ENCODE assay signal across 19 cellular contexts in the genomic region with DNA sequence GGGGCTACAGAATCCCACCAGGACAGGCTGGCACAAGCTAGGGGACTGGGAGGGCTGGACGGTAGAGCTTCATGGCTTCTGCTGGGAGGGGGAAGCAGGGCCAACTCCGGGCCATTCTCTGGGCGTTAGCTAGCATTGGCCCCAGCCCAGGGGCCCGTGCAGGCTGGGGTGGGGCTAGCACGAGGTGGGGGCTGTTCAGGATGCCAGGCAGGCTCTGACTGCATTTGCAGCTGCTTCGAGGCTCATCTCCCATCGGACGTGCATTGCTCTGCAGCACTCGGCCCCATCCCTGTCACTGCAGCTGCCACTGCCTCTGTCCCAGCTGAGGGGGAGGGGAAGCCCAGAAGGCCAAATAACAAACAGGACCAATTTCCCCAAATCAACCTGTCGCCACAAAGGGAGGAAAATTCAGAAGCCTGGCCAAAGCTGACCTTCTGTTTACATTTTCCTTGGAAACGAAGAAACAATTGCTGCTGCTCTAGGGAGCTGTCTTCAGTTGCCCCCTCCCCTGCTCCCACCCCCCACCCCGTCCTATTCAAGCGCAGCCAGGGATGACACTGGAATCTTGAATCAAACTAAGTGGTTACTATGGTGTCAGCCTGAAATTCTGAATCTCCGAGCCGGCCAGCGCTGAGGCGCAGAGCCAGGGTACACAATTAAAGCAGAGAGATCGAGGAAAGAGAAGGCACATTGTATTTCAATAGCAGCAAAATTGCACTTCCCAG.
DNase-seq lines count a peak whose midpoint lies in the region; ATAC-seq, FAIRE-seq and TF ChIP-seq lines count a peak whose summit lies in the region.
"Had no signal": no experiment of that assay in that cellular context is flagged by ENCODE, and none has a peak within 500 bp of the region (broad histone marks: within the 10 kb centered on the region; RNA-seq: fewer than 3 reads in every experiment).

No MANE protein-coding gene starts in this region.

- H3K4me1 Mint-ChIP-seq in CD14-positive monocyte (no peaks in the 10 kb centered on the region), neural progenitor cell (peaks cover 87% of the 10 kb centered on the region), T-cell (no peaks in the 10 kb centered on the region)
- H3K4me1 Mint-ChIP-seq: immature natural killer cell; stimulated activated effector memory CD8-positive, alpha-beta T cell treated with anti-CD3 and anti-CD28 coated beads, Interleukin-12 subunit alpha, Interleukin-12 subunit beta, amount 100 ng/mL, for 72 hours had no signal

- H3K27me3 ChIP-seq in IMR-90 (ENCODE audit: control insufficient read depth, insufficient read depth, low read length) (peaks cover 38% of the 10 kb centered on the region), H1 (replicated peaks in 1 of 4; ENCODE audit: control insufficient read depth in 3 of 4, extremely low read depth in 1 of 4, insufficient read depth in 3 of 4, low read length in 3 of 4) (no peaks in the 10 kb centered on the region), neural progenitor cell (no peaks in the 10 kb centered on the region), pancreas (peaks cover 0 to 4% (median 0%) of the 10 kb centered on the region in 4 donors), psoas muscle (ENCODE audit: insufficient read depth in 3 of 3, low read length in 2 of 3) (peaks cover 0 to 70% (median 2%) of the 10 kb centered on the region in 3 donors)
- H3K27me3 ChIP-seq: ovary had no signal

- TF ChIP-seq POLR2A in IMR-90 (IDR thresholded peaks at IDR 0.05; ENCODE audit: low read depth, low read length), result no peak
- no peak for TF ChIP-seq POLR2A in H1 (IDR thresholded peaks at IDR 0.05; ENCODE audit: control extremely low read depth in 1 of 2, low read depth in 2 of 2, low read length in 2 of 2)

- H3K14ac ChIP-seq in IMR-90 (replicated peaks; ENCODE audit: low read depth, low read length), result no peak overlapping the region
- H3K14ac ChIP-seq in H1 (ENCODE audit: insufficient read length), result no peak overlapping the region

- H2BK5ac ChIP-seq in IMR-90 (ENCODE audit: low read depth, low read length, poor library complexity, severe bottlenecking) (no peak overlapping the region), H1 (ENCODE audit: low read depth, low read length) (no peak overlapping the region)

- H3K4me3 ChIP-seq in IMR-90 (ENCODE audit: insufficient read depth, low read depth, low read length) (no peak overlapping the region), H1 (ENCODE audit: extremely low read depth in 1 of 4, insufficient read depth in 2 of 4, low read depth in 3 of 4, low read length in 4 of 4) (no peak overlapping the region), neural progenitor cell (no peak overlapping the region), pancreas (no peak overlapping the region), psoas muscle (no peak overlapping the region)
- H3K4me3 ChIP-seq: gastroesophageal sphincter, MG63, ovary, tibial artery had no signal

- H3K9me3 ChIP-seq in IMR-90 (ENCODE audit: control insufficient read depth, insufficient read depth, low read length) (no peaks in the 10 kb centered on the region), H1 (ENCODE audit: insufficient read depth in 2 of 2, low read depth in 1 of 2, low read length in 1 of 2) (no peaks in the 10 kb centered on the region), neural progenitor cell (ENCODE audit: low read depth) (no peaks in the 10 kb centered on the region), pancreas (no peaks in the 10 kb centered on the region), psoas muscle (no peaks in the 10 kb centered on the region)
- H3K9me3 ChIP-seq: gastroesophageal sphincter, MG63, ovary, tibial artery had no signal

- H4K5ac ChIP-seq in IMR-90 (ENCODE audit: low read depth, low read length) (no peak overlapping the region), H1 (ENCODE audit: insufficient read length, low read depth, low read length) (no peak overlapping the region)

- H3K27ac ChIP-seq in IMR-90 (ENCODE audit: insufficient read depth, low read length), result no peak overlapping the region
- H3K27ac ChIP-seq in H1 (ENCODE audit: low read depth, low read length), result no peak overlapping the region
- peak overlapping the region; percentile 53 for H3K27ac ChIP-seq in neural progenitor cell
- H3K27ac ChIP-seq in pancreas, result no peak overlapping the region
- no peak overlapping the region for H3K27ac ChIP-seq in psoas muscle
- H3K27ac ChIP-seq: gastroesophageal sphincter, ovary, tibial artery had no signal

- FAIRE-seq in H1 (lab: Jason Lieb, UNC), result no peak
- no peak for FAIRE-seq in pancreas (lab: Jason Lieb, UNC)
- FAIRE-seq: HepG2 had no signal

- H3K23me2 ChIP-seq in H1 (ENCODE audit: low read depth, low read length), result no peaks in the 10 kb centered on the region; the same call in 1 of the 2 replicates

- BruUV-seq in IMR-90 (replicated peaks; lab: Mats Ljungman, UMichigan), result no TSS peak

- H4K8ac ChIP-seq in IMR-90 (ENCODE audit: low read depth in 2 of 2, low read length in 2 of 2), result no peak overlapping the region
- H4K8ac ChIP-seq in H1 (ENCODE audit: extremely low read depth, insufficient read depth, low read length), result no peak overlapping the region; the same call in 1 of the 2 replicates

- POLR2A ChIA-PET in IMR-90 (lab: Charles Lee; ENCODE audit: unreplicated experiment), result no interaction called here
- POLR2A ChIA-PET in H1 (lab: Charles Lee; ENCODE audit: partially characterized antibody), result interaction anchor here (1.1 kb wide), 1 partner anchor 11 kb away, joined by 4 read pairs; no protein-coding TSS in a partner anchor
- POLR2A ChIA-PET in T-cell (lab: Charles Lee), result no interaction called here

- no peak overlapping the region for H2AK9ac ChIP-seq in IMR-90 (replicated peaks; ENCODE audit: low read depth, low read length, poor library complexity)

- H3K36me3 ChIP-seq in IMR-90 (ENCODE audit: control insufficient read depth, insufficient read depth, low read length) (no peaks in the 10 kb centered on the region), H1 (ENCODE audit: control insufficient read depth in 2 of 4, insufficient read depth in 4 of 4, low read length in 3 of 4) (no peaks in the 10 kb centered on the region), neural progenitor cell (no peaks in the 10 kb centered on the region), pancreas (no peaks in the 10 kb centered on the region), psoas muscle (ENCODE audit: insufficient read depth in 1 of 2, low read depth in 1 of 2) (no peaks in the 10 kb centered on the region)
- H3K36me3 ChIP-seq: gastroesophageal sphincter, MG63, ovary, tibial artery had no signal

- H3K4me3 Mint-ChIP-seq in CD14-positive monocyte (no peak overlapping the region), neural progenitor cell (peak overlapping the region; percentile 80), T-cell (no peak overlapping the region)
- H3K4me3 Mint-ChIP-seq: immature natural killer cell; stimulated activated effector memory CD8-positive, alpha-beta T cell treated with anti-CD3 and anti-CD28 coated beads, Interleukin-12 subunit alpha, Interleukin-12 subunit beta, amount 100 ng/mL, for 72 hours; T-helper 1 cell treated with Interleukin-12 subunit alpha and Interleukin-12 subunit beta and Interleukin-4 antibody, amounts not matched to agents 30 μg/mL and 1 μg/mL, for 36 hours had no signal

- peaks cover 44 to 63% (median 45%) of the 10 kb centered on the region in 3 donors for H3K27me3 Mint-ChIP-seq in CD14-positive monocyte (ENCODE audit: low read depth in 3 of 3)
- H3K27me3 Mint-ChIP-seq in neural progenitor cell (ENCODE audit: insufficient read depth, low read depth), result peaks cover 8% of the 10 kb centered on the region
- H3K27me3 Mint-ChIP-seq in T-cell, result peaks cover 42 to 60% of the 10 kb centered on the region in 2 donors

- no peaks in the 10 kb centered on the region for H4K20me1 ChIP-seq in IMR-90 (ENCODE audit: insufficient read depth, low read length)
- no peaks in the 10 kb centered on the region for H4K20me1 ChIP-seq in H1 (replicated peaks in 1 of 2; ENCODE audit: control insufficient read depth in 1 of 2, insufficient read depth in 2 of 2, low read length in 2 of 2)
- no peaks in the 10 kb centered on the region for H4K20me1 ChIP-seq in neural progenitor cell (ENCODE audit: low read depth)

- 10% methylated on average over 2 of the region's 18 CpGs; no CpG with 5 or more reads in 1 of the 2 experiments for WGBS in IMR-90 (ENCODE audit: extremely low coverage in 2 of 2, insufficient read length in 1 of 2), 2 experiments
- WGBS in H1 (ENCODE audit: extremely low coverage in 1 of 2, insufficient coverage in 1 of 2, insufficient read length in 1 of 2, insufficient replicate concordance in 2 of 2, low coverage in 1 of 2, low lambda C conversion rate in 2 of 2, missing lambda C conversion rate in 1 of 2), 2 experiments, result 76% methylated on average over 14 of the region's 18 CpGs; no CpG with 5 or more reads in 1 of the 2 experiments
- WGBS in pancreas, 2 donors, result 19 to 21% methylated on average over 18 of the region's 18 CpGs
- WGBS in psoas muscle, 3 donors, result 10 to 15% (median 14%) methylated on average over 16 to 18 of the region's 18 CpGs

- DNase-seq in CD14-positive monocyte (ENCODE audit: low spot score) (peak; percentile 13), IMR-90 (no peak), H1 (ENCODE audit: low read depth in 1 of 2, low spot score in 2 of 2) (peak in 1 of 2 experiments; percentile 47), neural progenitor cell (ENCODE audit: low spot score) (peak; percentile 48), pancreas (no peak), AML-193 (lab: John Stamatoyannopoulos, UW) (no peak), T-cell (no peak), psoas muscle (no peak)
- DNase-seq: activated gamma-delta T cell, immature natural killer cell, mesenchymal stem cell, MG63, NCI-H2107 had no signal

- CTCF ChIA-PET in IMR-90 (lab: Yijun Ruan, JAX), result no interaction called here
- CTCF ChIA-PET in H1 (lab: Charles Lee; ENCODE audit: partially characterized antibody), result interaction anchor here (0.9 to 2.0 kb wide), 12 partner anchors 11 to 121 kb away, joined by 3 to 10 read pairs (median 4); no protein-coding TSS in a partner anchor
- CTCF ChIA-PET in T-cell (lab: Charles Lee), result no interaction called here

- no peaks in the 10 kb centered on the region for H3K79me1 ChIP-seq in IMR-90 (ENCODE audit: low read depth in 1 of 2, low read length in 2 of 2)
- no peaks in the 10 kb centered on the region for H3K79me1 ChIP-seq in H1 (ENCODE audit: low read depth, low read length)

- ATAC-seq in IMR-90 (ENCODE audit: low read depth), result no peak
- no peak for ATAC-seq in pancreas
- no peak for ATAC-seq in T-cell (replicated peaks in 1 of 4)
- ATAC-seq in psoas muscle, result no peak
- ATAC-seq: gastroesophageal sphincter; HepG2; stimulated activated effector memory CD8-positive, alpha-beta T cell treated with anti-CD3 and anti-CD28 coated beads, Interleukin-12 subunit alpha, Interleukin-12 subunit beta, amount 100 ng/mL, for 72 hours had no signal

- no peak overlapping the region for H3K23ac ChIP-seq in IMR-90 (ENCODE audit: low read depth, low read length)
- no peak overlapping the region for H3K23ac ChIP-seq in H1 (ENCODE audit: insufficient read length)

- H3K79me2 ChIP-seq in H1 (ENCODE audit: control insufficient read depth in 1 of 2, insufficient read depth in 2 of 2, low read length in 2 of 2) (no peaks in the 10 kb centered on the region), neural progenitor cell (ENCODE audit: low read depth) (no peaks in the 10 kb centered on the region)

- peaks cover 25% of the 10 kb centered on the region for H3F3A ChIP-seq in neural progenitor cell (ENCODE audit: low read depth)

- in situ Hi-C loops in IMR-90 (cut with MboI; ENCODE audit: low sequenced_read_pairs), result no loop called here

- TF ChIP-seq CTCF in CD14-positive monocyte (IDR thresholded peaks at IDR 0.05), result no peak
- no peak for TF ChIP-seq CTCF in IMR-90 (conservative IDR thresholded peaks at IDR 0.05; ENCODE audit: low read depth, low read length)
- no peak for TF ChIP-seq CTCF in H1 (IDR thresholded peaks at IDR 0.05; ENCODE audit: control extremely low read depth in 1 of 3, insufficient read depth in 1 of 3, low read depth in 1 of 3, low read length in 3 of 3)
- TF ChIP-seq CTCF in neural progenitor cell (IDR thresholded peaks at IDR 0.05), result no peak
- TF ChIP-seq CTCF in pancreas (IDR thresholded peaks at IDR 0.05), result no peak
- TF ChIP-seq CTCF in psoas muscle (IDR thresholded peaks at IDR 0.05), result no peak

- peaks cover 0 to 3% (median 0%) of the 10 kb centered on the region in 7 donors for H3K9me3 Mint-ChIP-seq in CD14-positive monocyte
- H3K9me3 Mint-ChIP-seq in neural progenitor cell, result no peaks in the 10 kb centered on the region
- H3K9me3 Mint-ChIP-seq in T-cell, result no peaks in the 10 kb centered on the region
- H3K9me3 Mint-ChIP-seq: immature natural killer cell; stimulated activated effector memory CD8-positive, alpha-beta T cell treated with anti-CD3 and anti-CD28 coated beads, Interleukin-12 subunit alpha, Interleukin-12 subunit beta, amount 100 ng/mL, for 72 hours; T-helper 1 cell treated with Interleukin-12 subunit alpha and Interleukin-12 subunit beta and Interleukin-4 antibody, amounts not matched to agents 30 μg/mL and 1 μg/mL, for 36 hours had no signal

- no peaks in the 10 kb centered on the region for H3K4me1 ChIP-seq in IMR-90 (ENCODE audit: control insufficient read depth, insufficient read depth, low read length)
- peaks cover 4 to 32% (median 17%) of the 10 kb centered on the region in 4 experiments for H3K4me1 ChIP-seq in H1 (replicated peaks in 1 of 4; ENCODE audit: control insufficient read depth in 3 of 4, insufficient read depth in 4 of 4, low read length in 3 of 4)
- peaks cover 46% of the 10 kb centered on the region for H3K4me1 ChIP-seq in neural progenitor cell
- H3K4me1 ChIP-seq in pancreas, result no peaks in the 10 kb centered on the region
- H3K4me1 ChIP-seq in psoas muscle, result no peaks in the 10 kb centered on the region
- H3K4me1 ChIP-seq: tibial artery had no signal

- no peaks in the 10 kb centered on the region for H3K36me3 Mint-ChIP-seq in CD14-positive monocyte
- H3K36me3 Mint-ChIP-seq in neural progenitor cell, result no peaks in the 10 kb centered on the region
- no peaks in the 10 kb centered on the region for H3K36me3 Mint-ChIP-seq in T-cell
- H3K36me3 Mint-ChIP-seq: immature natural killer cell; stimulated activated effector memory CD8-positive, alpha-beta T cell treated with anti-CD3 and anti-CD28 coated beads, Interleukin-12 subunit alpha, Interleukin-12 subunit beta, amount 100 ng/mL, for 72 hours had no signal

- H3K9me1 ChIP-seq in IMR-90 (ENCODE audit: insufficient read depth, low read length), result no peaks in the 10 kb centered on the region

- 0 out of 2 replicates have a peak overlapping the region, but pooled peaks have one; percentile 27 for H2BK12ac ChIP-seq in H1 (ENCODE audit: low read depth, low read length)

- H3K9ac ChIP-seq in IMR-90 (ENCODE audit: low read depth, low read length) (no peak overlapping the region), H1 (replicated peaks in 1 of 4; ENCODE audit: extremely low read depth in 1 of 4, low read depth in 3 of 4, low read length in 3 of 4) (no peak overlapping the region; a peak in 2 of 7 replicates), neural progenitor cell (no peak overlapping the region)

- H2BK15ac ChIP-seq in IMR-90 (ENCODE audit: low read depth, low read length) (no peak overlapping the region), H1 (ENCODE audit: low read length) (no peak overlapping the region)

- H3K27ac Mint-ChIP-seq in CD14-positive monocyte (no peak overlapping the region), neural progenitor cell (peak overlapping the region; percentile 100), T-cell (peak overlapping the region in 1 of 2 donors; percentile 31)
- H3K27ac Mint-ChIP-seq: immature natural killer cell; stimulated activated effector memory CD8-positive, alpha-beta T cell treated with anti-CD3 and anti-CD28 coated beads, Interleukin-12 subunit alpha, Interleukin-12 subunit beta, amount 100 ng/mL, for 72 hours; T-helper 1 cell treated with Interleukin-12 subunit alpha and Interleukin-12 subunit beta and Interleukin-4 antibody, amounts not matched to agents 30 μg/mL and 1 μg/mL, for 36 hours had no signal

- H2AFZ ChIP-seq in IMR-90 (replicated peaks; ENCODE audit: low read length, poor library complexity) (peak overlapping the region; percentile 43), H1 (ENCODE audit: low read length) (no peak overlapping the region), neural progenitor cell (replicated peaks) (peak overlapping the region; percentile 50)

- TF ChIP-seq RAD21 in IMR-90 (IDR thresholded peaks at IDR 0.05; ENCODE audit: low read length) (no peak), H1 (IDR thresholded peaks at IDR 0.05 in 1 of 2, conservative IDR thresholded peaks at IDR 0.05 in 1 of 2; ENCODE audit: low read depth in 2 of 2, low read length in 2 of 2) (no peak)

- H2BK120ac ChIP-seq in IMR-90 (ENCODE audit: low read depth, low read length) (no peak overlapping the region), H1 (replicated peaks; ENCODE audit: low read depth, low read length) (no peak overlapping the region)

- H2AK5ac ChIP-seq in IMR-90 (ENCODE audit: low read depth, low read length) (no peak overlapping the region), H1 (ENCODE audit: low read depth, low read length) (no peak overlapping the region)

- intact Hi-C loops in CD14-positive monocyte (cut with micrococcal nuclease) (no loop called here), IMR-90 (cut with micrococcal nuclease) (no loop called here), pancreas (cut with DNase I) (no loop called here), psoas muscle (cut with DNase I) (no loop called here)

- TF ChIP-seq EP300 in H1 (IDR thresholded peaks at IDR 0.05; ENCODE audit: borderline replicate concordance in 1 of 2, low read depth in 2 of 2, low read length in 2 of 2), result no peak

- H3K4ac ChIP-seq in IMR-90 (ENCODE audit: low read depth, low read length) (no peak overlapping the region), H1 (replicated peaks; ENCODE audit: insufficient read length, low read depth, low read length) (no peak overlapping the region)

- H4K91ac ChIP-seq in IMR-90 (ENCODE audit: insufficient read depth, low read depth, low read length) (no peak overlapping the region), H1 (replicated peaks; ENCODE audit: insufficient read length, low read length) (no peak overlapping the region)

- dilution Hi-C loops in IMR-90 (cut with HindIII; ENCODE audit: low sequenced_read_pairs, unreplicated experiment), result no loop called here

- H3K18ac ChIP-seq in IMR-90 (ENCODE audit: low read depth, low read length), result no peak overlapping the region
- H3K18ac ChIP-seq in H1 (ENCODE audit: extremely low read depth, low read length), result no peak overlapping the region

- H2BK20ac ChIP-seq in IMR-90 (ENCODE audit: low read depth, low read length) (no peak overlapping the region), H1 (ENCODE audit: low read length) (no peak overlapping the region)

- H3K4me2 ChIP-seq in IMR-90 (ENCODE audit: low read depth, low read length) (no peak overlapping the region), H1 (ENCODE audit: insufficient read depth in 1 of 2, low read depth in 2 of 2, low read length in 2 of 2) (no peak overlapping the region), neural progenitor cell (peak overlapping the region; percentile 62)

- no peak overlapping the region for H3K56ac ChIP-seq in IMR-90 (ENCODE audit: extremely low read depth, insufficient read depth, low read length)
- no peak overlapping the region for H3K56ac ChIP-seq in H1 (replicated peaks; ENCODE audit: insufficient read length, low read depth, low read length)

Comparison
In these comparisons a context has a peak if more than half of its experiments do, and no peak if none do; other contexts are left out.
1. DNase-seq: peak in CD14-positive monocyte (single experiment) and neural progenitor cell (single experiment); none in IMR-90 (single experiment), pancreas (0 of 6), AML-193 (0 of 2), T-cell (0 of 34) and psoas muscle (0 of 2).